Comparison of ENCODE assay signal across 18 cellular contexts in genomic region chr7:7237201-7237977, GRCh38. TPM values are rescaled to one million over a fixed set of nuclear protein-coding genes. Genes with fewer than 3 reads are reported as not detected.
DNase-seq lines count a peak whose midpoint lies in the region; ATAC-seq, FAIRE-seq and TF ChIP-seq lines count a peak whose summit lies in the region.
"Had no signal": no experiment of that assay in that cellular context is flagged by ENCODE, and none has a peak within 500 bp of the region (broad histone marks: within the 10 kb centered on the region; RNA-seq: fewer than 3 reads in every experiment).

No MANE protein-coding gene starts in this region.

- ATAC-seq in GM12878 (no peak), lower lobe of right lung (peak; percentile 56 to 81), GM18517 (IDR thresholded peaks at IDR 0.05; ENCODE audit: unreplicated experiment) (no peak)
- ATAC-seq: activated T-cell treated with anti-CD3 and anti-CD28 coated beads, Interleukin-2, amount 50 U/mL, for 4 hours had no signal

- peak overlapping the region; percentile 39 for H3K27ac Mint-ChIP-seq in type B pancreatic cell
- H3K27ac Mint-ChIP-seq: activated naive CD8-positive, alpha-beta T cell treated with anti-CD3 and anti-CD28 coated beads for 36 hours had no signal

- H3K4me3 ChIP-seq in HUES48 (ENCODE audit: low read depth, low read length): peak overlapping the region; percentile 13; the same call in 1 of the 2 replicates
- H3K4me3 ChIP-seq in GM12878: no peak overlapping the region
- H3K4me3 ChIP-seq in lower lobe of right lung: no peak overlapping the region
- H3K4me3 ChIP-seq: testis had no signal

- in situ Hi-C loops in GM12878 (cut with MboI): no loop called here

- H3K36me3 ChIP-seq in HUES48 (ENCODE audit: control insufficient read depth, insufficient read depth, low read length) (peaks cover 51% of the 10 kb centered on the region), GM12878 (ENCODE audit: control insufficient read depth in 2 of 2, insufficient read depth in 2 of 2, low read length in 1 of 2) (peaks cover 0 to 18% of the 10 kb centered on the region in 2 experiments; a peak in 1 of 4 replicates), lower lobe of right lung (peaks cover 27% of the 10 kb centered on the region)
- H3K36me3 ChIP-seq: BE2C had no signal

- H3K9ac ChIP-seq in HUES48 (ENCODE audit: low read depth, low read length) (no peak overlapping the region), GM12878 (ENCODE audit: control insufficient read depth, insufficient read depth, low read length) (no peak overlapping the region)

- H3K36me3 Mint-ChIP-seq in type B pancreatic cell: peaks cover 21% of the 10 kb centered on the region

- intact Hi-C loops in GM12878 (cut with micrococcal nuclease; ENCODE audit: unreplicated experiment) (no loop called here), lower lobe of right lung (cut with DNase I) (no loop called here)

- RAD21 ChIA-PET in GM12878 (lab: Charles Lee; ENCODE audit: unreplicated experiment): no interaction called here

- BruUV-seq in GM12878 (replicated peaks; lab: Mats Ljungman, UMichigan): no TSS peak

- H3K27ac ChIP-seq in HUES48 (ENCODE audit: low read depth, low read length): peak overlapping the region; percentile 76
- no peak overlapping the region for H3K27ac ChIP-seq in GM12878 (ENCODE audit: control insufficient read depth, insufficient read depth)
- H3K27ac ChIP-seq in lower lobe of right lung: no peak overlapping the region
- H3K27ac ChIP-seq: testis had no signal

- DNase-seq in GM12878 (ENCODE audit: low read depth, low spot score) (no peak), lower lobe of right lung (no peak), type B pancreatic cell (ENCODE audit: extremely low spot score, unreplicated experiment) (no peak), NCI-H2196 treated with DMSO at 0.1 percent for 48 hours (lab: John Stamatoyannopoulos, UW; ENCODE audit: unreplicated experiment) (no peak), nucleus accumbens (lab: John Stamatoyannopoulos, UW) (no peak)
- DNase-seq: activated CD4-positive, alpha-beta T cell treated with anti-CD3 and anti-CD28 coated beads, Interleukin-2, amount 50 U/mL, for 48 hours; activated naive CD8-positive, alpha-beta T cell treated with anti-CD3 and anti-CD28 coated beads for 36 hours; activated T-cell treated with anti-CD3 and anti-CD28 coated beads, Interleukin-2, amount 50 U/mL, for 4 hours; BE2C; central memory CD4-positive, alpha-beta T cell; effector memory CD4-positive, alpha-beta T cell; KBM-7; kidney glomerular epithelial cell; NCI-H1092 treated with DMSO at 0.1 percent for 48 hours; testis had no signal

- SMC1A ChIA-PET in GM12878 (lab: Charles Lee; ENCODE audit: uncharacterized antibody, unreplicated experiment): interaction anchor here (0.6 to 1.6 kb wide), 2 partner anchors 12 to 968 kb away, joined by 3 to 6 read pairs; no protein-coding TSS in a partner anchor

- H3K9me3 ChIP-seq in HUES48 (ENCODE audit: control insufficient read depth, insufficient read depth, low read length): no peaks in the 10 kb centered on the region
- H3K9me3 ChIP-seq in GM12878 (replicated peaks; ENCODE audit: control insufficient read depth, insufficient read depth, low read length): no peaks in the 10 kb centered on the region
- H3K9me3 ChIP-seq in lower lobe of right lung: no peaks in the 10 kb centered on the region
- H3K9me3 ChIP-seq: BE2C, testis had no signal

- no peaks in the 10 kb centered on the region; the same call in 1 of the 2 replicates for H3K79me2 ChIP-seq in GM12878 (ENCODE audit: control insufficient read depth, insufficient read depth, low read length)

- FAIRE-seq in GM12878 (lab: Jason Lieb, UNC): peak; percentile 38
- FAIRE-seq: D721Med had no signal

- TF ChIP-seq POLR2A in GM12878 (IDR thresholded peaks at IDR 0.05; ENCODE audit: low read depth, low read length): no peak

- no peak overlapping the region for H3K4me2 ChIP-seq in GM12878 (ENCODE audit: control insufficient read depth, insufficient read depth)

- POLR2A ChIA-PET in GM12878 (lab: Charles Lee): interaction anchor here (0.6 to 1.2 kb wide), 3 partner anchors 20 to 254 kb away, joined by 3 read pairs; no protein-coding TSS in a partner anchor

- no peak overlapping the region for H2AFZ ChIP-seq in GM12878 (ENCODE audit: control insufficient read depth, low read depth, low read length)

- H4K20me1 ChIP-seq in GM12878 (ENCODE audit: control insufficient read depth, insufficient read depth): no peaks in the 10 kb centered on the region

- CTCF ChIA-PET in GM12878 (lab: Yijun Ruan, JAX): interaction anchor here (0.6 to 1.4 kb wide), 4 partner anchors 13 to 916 kb away, joined by 3 to 6 read pairs (median 4); no protein-coding TSS in a partner anchor

- H3K4me1 Mint-ChIP-seq in type B pancreatic cell (ENCODE audit: unreplicated experiment): peaks cover 14% of the 10 kb centered on the region

- no peak for TF ChIP-seq EP300 in GM12878 (IDR thresholded peaks at IDR 0.05; ENCODE audit: borderline replicate concordance in 1 of 2, control insufficient read depth in 1 of 2, low read depth in 2 of 2, low read length in 2 of 2)

- H3K27me3 Mint-ChIP-seq in type B pancreatic cell: no peaks in the 10 kb centered on the region
- H3K27me3 Mint-ChIP-seq: activated naive CD8-positive, alpha-beta T cell treated with anti-CD3 and anti-CD28 coated beads for 36 hours had no signal

- H3K9me3 Mint-ChIP-seq in type B pancreatic cell: no peaks in the 10 kb centered on the region
- H3K9me3 Mint-ChIP-seq: activated naive CD8-positive, alpha-beta T cell treated with anti-CD3 and anti-CD28 coated beads for 36 hours; activated T-cell treated with anti-CD3 and anti-CD28 coated beads, Interleukin-2, amount 50 U/mL, for 4 hours had no signal

- H3K27me3 ChIP-seq in HUES48 (ENCODE audit: control insufficient read depth, insufficient read depth, low read length) (no peaks in the 10 kb centered on the region), GM12878 (replicated peaks in 1 of 2; ENCODE audit: control insufficient read depth in 2 of 2, insufficient read depth in 2 of 2, low read length in 1 of 2) (no peaks in the 10 kb centered on the region), lower lobe of right lung (ENCODE audit: low read depth) (no peaks in the 10 kb centered on the region)
- H3K27me3 ChIP-seq: BE2C, testis had no signal

- H3K4me1 ChIP-seq in HUES48 (ENCODE audit: control insufficient read depth, insufficient read depth, low read length) (peaks cover 47% of the 10 kb centered on the region), GM12878 (ENCODE audit: control insufficient read depth, insufficient read depth, low read length) (no peaks in the 10 kb centered on the region), lower lobe of right lung (peaks cover 10% of the 10 kb centered on the region)
- H3K4me1 ChIP-seq: BE2C, testis had no signal

- no peak for TF ChIP-seq RAD21 in GM12878 (IDR thresholded peaks at IDR 0.05; ENCODE audit: insufficient read depth, low read depth, low read length)

- TF ChIP-seq CTCF in GM12878 (IDR thresholded peaks at IDR 0.05 in 2 of 3, conservative IDR thresholded peaks at IDR 0.05 in 1 of 3; ENCODE audit: control insufficient read depth in 2 of 3, extremely low read depth in 1 of 3, insufficient read depth in 1 of 3, low read depth in 3 of 3, low read length in 3 of 3): no peak
- no peak for TF ChIP-seq CTCF in lower lobe of right lung (IDR thresholded peaks at IDR 0.05)
- TF ChIP-seq CTCF in type B pancreatic cell (conservative IDR thresholded peaks at IDR 0.05): no peak

- no peak overlapping the region for H3K4me3 Mint-ChIP-seq in type B pancreatic cell
- H3K4me3 Mint-ChIP-seq: activated naive CD8-positive, alpha-beta T cell treated with anti-CD3 and anti-CD28 coated beads for 36 hours; activated T-cell treated with anti-CD3 and anti-CD28 coated beads, Interleukin-2, amount 50 U/mL, for 4 hours had no signal

- WGBS in GM12878 (ENCODE audit: insufficient coverage, insufficient replicate concordance, low lambda C conversion rate, missing lambda C conversion rate): 98% methylated on average over 4 of the region's 4 CpGs

TF ChIP-seq in GM12878, 131 proteins besides CTCF, POLR2A, EP300 and RAD21 (continues in another document):
- TF ChIP-seq TAF1 (IDR thresholded peaks at IDR 0.05; ENCODE audit: borderline replicate concordance, low read depth, low read length): no peak

RNA-seq across cellular contexts. Expression of gene C1GALT1, which starts 55.0 kb away (rescaled TPM):
- total RNA-seq in GM12878 (2013; cell fraction: nucleolus; rRNA removed): 26.1 and 34.1 TPM in 2 replicates
- total RNA-seq in GM12878 (2014; rRNA removed) (6.0 and 7.7 TPM in 2 replicates), GM12878 (2014; rRNA removed; fragmentation: Illumina TruSeq; extraction: Trizol) (7.6 and 8.5 TPM in 2 replicates), GM12878 (2021) (10.6 and 11.2 TPM in 2 replicates), lower lobe of right lung (39.0 TPM), type B pancreatic cell (ENCODE audit: low replicate concordance) (48.8 and 58.8 TPM in 2 replicates)
- polyA plus RNA-seq in GM12878 (2011; ENCODE audit: low read depth): 2.7 TPM
- polyA plus RNA-seq in GM12878 (2011; rRNA removed) (12.1 and 24.0 TPM in 2 replicates), GM12878 (2014; fragmentation: Illumina TruSeq; extraction: Trizol) (5.8 and 8.6 TPM in 2 replicates), GM12878 (2014; fragmentation: Nextera tagmentation; extraction: Ambion mirVana) (1 to 10 TPM; 1.6 to 2.7 TPM), GM12878 (2014; rRNA removed) (5.2 and 6.0 TPM in 2 replicates), GM12878 (2016; fragmentation: Nextera tagmentation; extraction: Ambion mirVana) (10 to 100 TPM; 16.9 to 25.0 TPM)
- 4.2 and 5.5 TPM in 2 replicates for polyA plus RNA-seq in GM12878 (2011; cell fraction: cytosol; rRNA removed)
- polyA plus RNA-seq in GM12878 (2011; cell fraction: nucleus; rRNA removed): 4.9 and 5.5 TPM in 2 replicates
- polyA plus RNA-seq in GM12878 (2012): 5.5 and 9.4 TPM in 2 replicates
- polyA minus RNA-seq in GM12878 (2011; rRNA and poly(A)+ RNA removed): 6.7 and 9.4 TPM in 2 replicates
- polyA minus RNA-seq in GM12878 (2011; cell fraction: cytosol; rRNA and poly(A)+ RNA removed): 2.7 and 4.4 TPM in 2 replicates
- 9.2 and 18.4 TPM in 2 replicates for polyA minus RNA-seq in GM12878 (2011; cell fraction: nucleus; rRNA and poly(A)+ RNA removed)

Comparison
In these comparisons a context has a peak if more than half of its experiments do, and no peak if none do; other contexts are left out.
1. ATAC-seq: peak in lower lobe of right lung (2 of 2); none in GM12878 (single experiment) and GM18517 (single experiment).